In the genomic region with DNA sequence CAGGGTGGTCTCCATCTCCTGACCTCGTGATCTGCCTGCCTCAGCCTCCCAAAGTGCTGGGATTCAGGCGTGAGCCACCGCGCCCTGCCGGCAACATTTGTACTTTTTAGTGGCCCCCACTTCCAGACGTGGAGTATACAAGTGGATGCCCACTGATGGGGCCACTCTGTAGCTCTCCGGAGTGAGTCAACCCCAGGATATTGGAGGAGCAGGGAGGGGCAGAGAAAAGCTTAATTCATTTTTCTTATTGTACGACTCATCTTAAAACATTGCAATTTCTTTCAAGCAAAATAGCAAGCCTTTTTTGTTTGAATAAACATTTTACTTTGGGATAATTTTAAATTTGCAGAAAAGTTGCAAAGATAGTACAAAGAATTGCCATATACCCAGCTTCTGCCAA, we compare ENCODE assay signal across 20 cellular contexts. TPM values are rescaled to one million over a fixed set of nuclear protein-coding genes. Genes with fewer than 3 reads are reported as not detected.
DNase-seq lines count a peak whose midpoint lies in the region; ATAC-seq and TF ChIP-seq lines count a peak whose summit lies in the region.
"Had no signal": no experiment of that assay in that cellular context is flagged by ENCODE, and none has a peak within 500 bp of the region (broad histone marks: within the 10 kb centered on the region; RNA-seq: fewer than 3 reads in every experiment).

No MANE protein-coding gene starts in this region.

- peaks cover 60% of the 10 kb centered on the region for H3K4me1 ChIP-seq in mammary epithelial cell (ENCODE audit: insufficient read depth, low read length)
- H3K4me1 ChIP-seq in breast epithelium: peaks cover 0 to 4% of the 10 kb centered on the region in 2 donors
- H3K4me1 ChIP-seq in PC-9 (replicated peaks; ENCODE audit: insufficient read depth): peaks cover 57% of the 10 kb centered on the region
- peaks cover 9% of the 10 kb centered on the region for H3K4me1 ChIP-seq in left ventricle myocardium inferior

- H3K79me2 ChIP-seq in mammary epithelial cell (ENCODE audit: insufficient read depth, low read length) (no peaks in the 10 kb centered on the region), PC-9 (ENCODE audit: low read depth) (no peaks in the 10 kb centered on the region)

- POLR2A ChIA-PET in PC-9 (lab: Charles Lee; ENCODE audit: unreplicated experiment): no interaction called here

- ATAC-seq in stimulated activated memory B cell treated with anti-CD40 and anti-IgM and Interleukin-4, amounts not matched to agents 10 μg/mL and 1 μg/mL and 100 μg/mL, for 72 hours: no peak
- ATAC-seq: K562 had no signal

- H4K20me1 ChIP-seq in mammary epithelial cell (ENCODE audit: insufficient read depth, low read length): no peaks in the 10 kb centered on the region
- H4K20me1 ChIP-seq in PC-9 (ENCODE audit: insufficient read depth): no peaks in the 10 kb centered on the region

- no peak overlapping the region for H3K9ac ChIP-seq in mammary epithelial cell (ENCODE audit: insufficient read depth, low read length)

- intact Hi-C loops in mammary epithelial cell (cut with micrococcal nuclease) (loop anchor here (2.0 kb wide), 2 partner anchors 53 to 63 kb away; no protein-coding TSS in a partner anchor), breast epithelium (cut with DNase I; ENCODE audit: low total_unique reads) (no loop called here), PC-9 (cut with micrococcal nuclease; ENCODE audit: unreplicated experiment) (loop anchor here (2.0 kb wide), 2 partner anchors 19 to 31 kb away; no protein-coding TSS in a partner anchor), left ventricle myocardium inferior (cut with micrococcal nuclease) (no loop called here)

- H3K27me3 Mint-ChIP-seq in stimulated activated memory B cell treated with anti-CD40 and anti-IgM and Interleukin-4, amounts not matched to agents 10 μg/mL and 1 μg/mL and 100 μg/mL, for 72 hours: no peaks in the 10 kb centered on the region
- H3K27me3 Mint-ChIP-seq: CD4-positive, alpha-beta memory T cell had no signal

- H3K27me3 ChIP-seq in mammary epithelial cell (ENCODE audit: insufficient read depth, low read length) (no peaks in the 10 kb centered on the region), breast epithelium (peaks cover 0 to 50% of the 10 kb centered on the region in 2 donors), PC-9 (ENCODE audit: insufficient read depth, low read depth) (no peaks in the 10 kb centered on the region), left ventricle myocardium inferior (ENCODE audit: low read depth) (no peaks in the 10 kb centered on the region)

- no peak overlapping the region for H3K27ac ChIP-seq in mammary epithelial cell (ENCODE audit: insufficient read depth, low read depth, low read length)
- H3K27ac ChIP-seq in breast epithelium: peak overlapping the region in 1 of 2 donors; percentile 13
- peak overlapping the region; percentile 90; the same call in 1 of the 2 replicates for H3K27ac ChIP-seq in PC-9
- H3K27ac ChIP-seq in caudate nucleus (ENCODE audit: low read depth, low read length): no peak overlapping the region
- H3K27ac ChIP-seq in left ventricle myocardium inferior (replicated peaks): no peak overlapping the region

- DNase-seq in mammary epithelial cell (peak; percentile 55), breast epithelium (ENCODE audit: low spot score in 2 of 2) (no peak), PC-9 (no peak), dedifferentiated amniotic fluid mesenchymal stem cell (ENCODE audit: extremely low spot score) (peak; percentile 56), caudate nucleus (lab: John Stamatoyannopoulos, UW) (no peak), left ventricle myocardium inferior (no peak), NCI-H2081 (lab: John Stamatoyannopoulos, UW) (no peak)
- DNase-seq: 8988T; CD4-positive, alpha-beta memory T cell; DMS153; H9; NCI-H1694 treated with DMSO at 0.1 percent for 48 hours; NCI-H2227 treated with DMSO at 0.1 percent for 48 hours; NCI-H510A treated with DMSO at 0.1 percent for 48 hours; NCI-H774; OCI-M1 had no signal

- dilution Hi-C loops in mammary epithelial cell (cut with HindIII; ENCODE audit: low sequenced_read_pairs): no loop called here

- no peak overlapping the region for H3K4me3 ChIP-seq in mammary epithelial cell (replicated peaks in 1 of 3; ENCODE audit: insufficient read depth in 1 of 3, low read depth in 2 of 3, low read length in 3 of 3)
- H3K4me3 ChIP-seq in breast epithelium: no peak overlapping the region
- H3K4me3 ChIP-seq in PC-9: no peak overlapping the region
- H3K4me3 ChIP-seq in left ventricle myocardium inferior: no peak overlapping the region
- H3K4me3 ChIP-seq: K562 had no signal

- TF ChIP-seq POLR2A in breast epithelium (IDR thresholded peaks at IDR 0.05): no peak

- peaks cover 26% of the 10 kb centered on the region for H3F3A ChIP-seq in PC-9 (ENCODE audit: insufficient read depth, low read depth)

- WGBS in mammary epithelial cell (ENCODE audit: low coverage, missing lambda C conversion rate): 80% methylated on average over 6 of the region's 8 CpGs

- no TSS peak for BruUV-seq in mammary epithelial cell (replicated peaks; lab: Mats Ljungman, UMichigan)
- no TSS peak for BruUV-seq in PC-9 (replicated peaks; lab: Mats Ljungman, UMichigan)

- no peaks in the 10 kb centered on the region for H3K36me3 Mint-ChIP-seq in stimulated activated memory B cell treated with anti-CD40 and anti-IgM and Interleukin-4, amounts not matched to agents 10 μg/mL and 1 μg/mL and 100 μg/mL, for 72 hours
- H3K36me3 Mint-ChIP-seq: CD4-positive, alpha-beta memory T cell had no signal

- CTCF ChIA-PET in mammary epithelial cell (lab: Charles Lee; ENCODE audit: low non-redundant PET) (no interaction called here), PC-9 (lab: Charles Lee) (no interaction called here)

- no peaks in the 10 kb centered on the region for H3K36me3 ChIP-seq in mammary epithelial cell (ENCODE audit: insufficient read depth, low read length)
- H3K36me3 ChIP-seq in breast epithelium: no peaks in the 10 kb centered on the region
- H3K36me3 ChIP-seq in PC-9 (ENCODE audit: low read depth): no peaks in the 10 kb centered on the region
- H3K36me3 ChIP-seq in left ventricle myocardium inferior: no peaks in the 10 kb centered on the region

- TF ChIP-seq CTCF in mammary epithelial cell (conservative IDR thresholded peaks at IDR 0.05 in 1 of 2, IDR thresholded peaks at IDR 0.05 in 1 of 2; ENCODE audit: extremely low read depth in 1 of 2, insufficient read depth in 1 of 2, low read depth in 1 of 2, low read length in 2 of 2) (no peak), breast epithelium (IDR thresholded peaks at IDR 0.05) (no peak), PC-9 (conservative IDR thresholded peaks at IDR 0.05) (no peak), left ventricle myocardium inferior (IDR thresholded peaks at IDR 0.05; ENCODE audit: borderline replicate concordance) (no peak)

- H3K9me2 ChIP-seq in PC-9 (ENCODE audit: insufficient read depth): no peaks in the 10 kb centered on the region

- in situ Hi-C loops in mammary epithelial cell (cut with MboI; ENCODE audit: low sequenced_read_pairs in 2 of 2): loop anchor here in 1 of 2 donors (10.0 kb wide), 1 partner anchor 215 kb away; no protein-coding TSS in a partner anchor

- peaks cover 55% of the 10 kb centered on the region for H3K4me1 Mint-ChIP-seq in stimulated activated memory B cell treated with anti-CD40 and anti-IgM and Interleukin-4, amounts not matched to agents 10 μg/mL and 1 μg/mL and 100 μg/mL, for 72 hours

- no peak overlapping the region for H3K4me2 ChIP-seq in mammary epithelial cell (ENCODE audit: insufficient read depth, low read depth, low read length)
- H3K4me2 ChIP-seq in PC-9: no peak overlapping the region

- H2AFZ ChIP-seq in mammary epithelial cell (ENCODE audit: low read depth, low read length) (no peak overlapping the region), PC-9 (no peak overlapping the region)

- H3K9me3 Mint-ChIP-seq in stimulated activated memory B cell treated with anti-CD40 and anti-IgM and Interleukin-4, amounts not matched to agents 10 μg/mL and 1 μg/mL and 100 μg/mL, for 72 hours: no peaks in the 10 kb centered on the region
- H3K9me3 Mint-ChIP-seq: CD4-positive, alpha-beta memory T cell had no signal

- peak overlapping the region; percentile 83 for H3K27ac Mint-ChIP-seq in stimulated activated memory B cell treated with anti-CD40 and anti-IgM and Interleukin-4, amounts not matched to agents 10 μg/mL and 1 μg/mL and 100 μg/mL, for 72 hours
- H3K27ac Mint-ChIP-seq: H9 had no signal

- H3K4me3 Mint-ChIP-seq in stimulated activated memory B cell treated with anti-CD40 and anti-IgM and Interleukin-4, amounts not matched to agents 10 μg/mL and 1 μg/mL and 100 μg/mL, for 72 hours: no peak overlapping the region
- H3K4me3 Mint-ChIP-seq: CD4-positive, alpha-beta memory T cell; H9 had no signal

- H3K9me3 ChIP-seq in mammary epithelial cell (replicated peaks; ENCODE audit: insufficient read depth, low read length): no peaks in the 10 kb centered on the region
- no peaks in the 10 kb centered on the region for H3K9me3 ChIP-seq in breast epithelium
- H3K9me3 ChIP-seq in PC-9 (ENCODE audit: insufficient read depth, low read depth): no peaks in the 10 kb centered on the region
- H3K9me3 ChIP-seq in left ventricle myocardium inferior (replicated peaks): no peaks in the 10 kb centered on the region

RNA-seq across cellular contexts. Expression of a gene that starts 34.6 kb away (rescaled TPM):
- total RNA-seq in mammary epithelial cell (not detected), breast epithelium (not detected), PC-9 (2021) (not detected in 2 replicates), left ventricle myocardium inferior (not detected)
- not detected for polyA plus RNA-seq in mammary epithelial cell
- not detected for polyA minus RNA-seq in mammary epithelial cell
- total RNA-seq: CD4-positive, alpha-beta memory T cell; Daoy; H9; K562 had no signal
- polyA plus RNA-seq: BJ, K562 had no signal

RNA-seq across cellular contexts. Expression of a gene that starts 34.9 kb away (rescaled TPM):
- total RNA-seq in mammary epithelial cell (1,000 to 10,000 TPM; 1,481 to 1,998 TPM), breast epithelium (1,000 to 10,000 TPM; 1,496 to 5,389 (median 3,453) TPM), PC-9 (2021) (2,589 and 3,588 TPM in 2 replicates), left ventricle myocardium inferior (955 TPM)
- 2,487 TPM for polyA plus RNA-seq in mammary epithelial cell
- 1,100 TPM for polyA minus RNA-seq in mammary epithelial cell

Comparison
In these comparisons a context has a peak if more than half of its experiments do, and no peak if none do; other contexts are left out.
1. DNase-seq: peak in mammary epithelial cell (single experiment) and dedifferentiated amniotic fluid mesenchymal stem cell (single experiment); none in breast epithelium (0 of 2), PC-9 (0 of 2), caudate nucleus (0 of 61), left ventricle myocardium inferior (single experiment) and NCI-H2081 (0 of 2).
2. intact Hi-C loops: an anchor here in mammary epithelial cell (2.0 kb wide) and PC-9 (2.0 kb wide); none called in breast epithelium and left ventricle myocardium inferior.